ENCODE assay signal across 12 cellular contexts in genomic region chr3:105598047-105598796, GRCh38.
DNase-seq lines count a peak whose midpoint lies in the region; ATAC-seq and TF ChIP-seq lines count a peak whose summit lies in the region.
"Had no signal": no experiment of that assay in that cellular context is flagged by ENCODE, and none has a peak within 500 bp of the region (broad histone marks: within the 10 kb centered on the region; RNA-seq: fewer than 3 reads in every experiment).

No MANE protein-coding gene starts in this region.

- H3K4me3 ChIP-seq in fibroblast of lung (replicated peaks in 1 of 4; ENCODE audit: control extremely low read depth in 1 of 4, insufficient read depth in 1 of 4, low read depth in 3 of 4, low read length in 4 of 4) (no peak overlapping the region), smooth muscle cell (no peak overlapping the region)
- H3K4me3 ChIP-seq: esophagus squamous epithelium had no signal

- no peak for DNase-seq in activated CD8-positive, alpha-beta T cell treated with anti-CD3 and anti-CD28 coated beads for 36 hours
- no peak for DNase-seq in activated CD8-positive, alpha-beta T cell treated with anti-CD3 and anti-CD28 coated beads, Interleukin-2, amount 10 ng/mL, durations not matched to agents 7 days and 5 days
- DNase-seq in RWPE1 (ENCODE audit: low spot score) (peak; percentile 91), fibroblast of lung (ENCODE audit: low read depth in 2 of 2) (peak; percentile 88 to 99), smooth muscle cell (lab: John Stamatoyannopoulos, UW; ENCODE audit: unreplicated experiment) (no peak), NAMALWA (ENCODE audit: low spot score) (no peak)
- DNase-seq: activated CD4-positive, alpha-beta T cell treated with anti-CD3 and anti-CD28 coated beads, Interleukin-2, amount 50 U/mL, for 1 hour; esophagus squamous epithelium; SHP77; stimulated activated CD4-positive, alpha-beta T cell treated with anti-CD3 and anti-CD28 coated beads, Interleukin-12 subunit alpha, Interleukin-12 subunit beta, amount 100 ng/mL, for 4 hours had no signal

- H3K9ac ChIP-seq in fibroblast of lung (ENCODE audit: insufficient read depth, low read length), result no peak overlapping the region
- no peak overlapping the region for H3K9ac ChIP-seq in smooth muscle cell (ENCODE audit: low read depth)

- H3K79me2 ChIP-seq in fibroblast of lung (ENCODE audit: control insufficient read depth, insufficient read depth, low read length), result no peaks in the 10 kb centered on the region
- no peaks in the 10 kb centered on the region for H3K79me2 ChIP-seq in smooth muscle cell (ENCODE audit: low read depth)

- H3K4me1 ChIP-seq in fibroblast of lung (ENCODE audit: control insufficient read depth, extremely low read depth, insufficient read depth, low read length) (peaks cover 7% of the 10 kb centered on the region), smooth muscle cell (ENCODE audit: low read depth) (no peaks in the 10 kb centered on the region)
- H3K4me1 ChIP-seq: esophagus squamous epithelium had no signal

- peak; percentile 46 for ATAC-seq in activated CD8-positive, alpha-beta T cell treated with anti-CD3 and anti-CD28 coated beads for 36 hours
- ATAC-seq in activated CD8-positive, alpha-beta T cell treated with anti-CD3 and anti-CD28 coated beads, Interleukin-2, amount 10 ng/mL, durations not matched to agents 7 days and 5 days, result no peak
- ATAC-seq in GM21515 (IDR thresholded peaks at IDR 0.05; ENCODE audit: unreplicated experiment) (no peak), HG02840 (IDR thresholded peaks at IDR 0.05; ENCODE audit: low FRiP score, unreplicated experiment) (no peak)

- no peaks in the 10 kb centered on the region for H3K36me3 Mint-ChIP-seq in activated CD8-positive, alpha-beta T cell treated with anti-CD3 and anti-CD28 coated beads for 36 hours (ENCODE audit: low read depth)
- H3K36me3 Mint-ChIP-seq in activated CD8-positive, alpha-beta T cell treated with anti-CD3 and anti-CD28 coated beads, Interleukin-2, amount 10 ng/mL, durations not matched to agents 7 days and 5 days (ENCODE audit: low read depth), result no peaks in the 10 kb centered on the region

- H3K27me3 Mint-ChIP-seq in activated CD8-positive, alpha-beta T cell treated with anti-CD3 and anti-CD28 coated beads for 36 hours, result no peaks in the 10 kb centered on the region
- H3K27me3 Mint-ChIP-seq in activated CD8-positive, alpha-beta T cell treated with anti-CD3 and anti-CD28 coated beads, Interleukin-2, amount 10 ng/mL, durations not matched to agents 7 days and 5 days (ENCODE audit: low read depth), result no peaks in the 10 kb centered on the region

- 71% methylated on average over 3 of the region's 3 CpGs for whole genome bisulfite sequencing in smooth muscle cell (ENCODE audit: low lambda C conversion rate)

- peaks cover 8% of the 10 kb centered on the region for H3K4me1 Mint-ChIP-seq in activated CD8-positive, alpha-beta T cell treated with anti-CD3 and anti-CD28 coated beads for 36 hours (ENCODE audit: low read depth)
- no peaks in the 10 kb centered on the region for H3K4me1 Mint-ChIP-seq in activated CD8-positive, alpha-beta T cell treated with anti-CD3 and anti-CD28 coated beads, Interleukin-2, amount 10 ng/mL, durations not matched to agents 7 days and 5 days (ENCODE audit: low read depth)

- no peak overlapping the region for H3K4me3 Mint-ChIP-seq in activated CD8-positive, alpha-beta T cell treated with anti-CD3 and anti-CD28 coated beads for 36 hours
- H3K4me3 Mint-ChIP-seq in activated CD8-positive, alpha-beta T cell treated with anti-CD3 and anti-CD28 coated beads, Interleukin-2, amount 10 ng/mL, durations not matched to agents 7 days and 5 days, result no peak overlapping the region

- CTCF ChIA-PET in activated CD8-positive, alpha-beta T cell treated with anti-CD3 and anti-CD28 coated beads for 36 hours (lab: Charles Lee), result interaction anchor here (0.7 kb wide), 1 partner anchor 679 kb away, joined by 3 read pairs; no protein-coding TSS in a partner anchor
- CTCF ChIA-PET in activated CD8-positive, alpha-beta T cell treated with anti-CD3 and anti-CD28 coated beads, Interleukin-2, amount 10 ng/mL, durations not matched to agents 7 days and 5 days (lab: Charles Lee), result no interaction called here
- CTCF ChIA-PET in RWPE1 (lab: Yijun Ruan, JAX), result no interaction called here

- H3K9me3 ChIP-seq in fibroblast of lung (ENCODE audit: control insufficient read depth, insufficient read depth, low read depth, low read length) (no peaks in the 10 kb centered on the region), smooth muscle cell (replicated peaks; ENCODE audit: low read depth) (no peaks in the 10 kb centered on the region)
- H3K9me3 ChIP-seq: esophagus squamous epithelium had no signal

- H3K27ac Mint-ChIP-seq in activated CD8-positive, alpha-beta T cell treated with anti-CD3 and anti-CD28 coated beads for 36 hours, result no peak overlapping the region
- no peak overlapping the region for H3K27ac Mint-ChIP-seq in activated CD8-positive, alpha-beta T cell treated with anti-CD3 and anti-CD28 coated beads, Interleukin-2, amount 10 ng/mL, durations not matched to agents 7 days and 5 days

- TF ChIP-seq CTCF in activated CD8-positive, alpha-beta T cell treated with anti-CD3 and anti-CD28 coated beads for 36 hours (IDR thresholded peaks at IDR 0.05), result no peak
- TF ChIP-seq CTCF in RWPE1 (conservative IDR thresholded peaks at IDR 0.05; ENCODE audit: low read depth) (no peak), fibroblast of lung (conservative IDR thresholded peaks at IDR 0.05 in 1 of 2, IDR thresholded peaks at IDR 0.05 in 1 of 2; ENCODE audit: low read depth in 1 of 2, low read length in 2 of 2) (no peak), smooth muscle cell (IDR thresholded peaks at IDR 0.05; ENCODE audit: borderline replicate concordance, insufficient read depth, poor library complexity, severe bottlenecking) (no peak)

- H4K20me1 ChIP-seq in fibroblast of lung (ENCODE audit: control insufficient read depth, extremely low read depth, insufficient read depth, low read length), result no peaks in the 10 kb centered on the region
- H4K20me1 ChIP-seq in smooth muscle cell (ENCODE audit: low read depth), result no peaks in the 10 kb centered on the region

- H3K4me2 ChIP-seq in fibroblast of lung (ENCODE audit: extremely low read depth, insufficient read depth, low read length) (no peak overlapping the region), smooth muscle cell (peak overlapping the region; percentile 48)

- H2AFZ ChIP-seq in fibroblast of lung (ENCODE audit: low read length) (no peak overlapping the region), smooth muscle cell (ENCODE audit: low read depth) (peak overlapping the region; percentile 8)

- intact Hi-C loops in activated CD8-positive, alpha-beta T cell treated with anti-CD3 and anti-CD28 coated beads for 36 hours (cut with micrococcal nuclease), result no loop called here

- H3K36me3 ChIP-seq in fibroblast of lung (ENCODE audit: control insufficient read depth, insufficient read depth, low read length) (no peaks in the 10 kb centered on the region), smooth muscle cell (ENCODE audit: low read depth) (no peaks in the 10 kb centered on the region)
- H3K36me3 ChIP-seq: esophagus squamous epithelium had no signal

- no peaks in the 10 kb centered on the region for H3F3A ChIP-seq in smooth muscle cell (ENCODE audit: low read depth)

- H3K9me3 Mint-ChIP-seq in activated CD8-positive, alpha-beta T cell treated with anti-CD3 and anti-CD28 coated beads for 36 hours, result no peaks in the 10 kb centered on the region
- no peaks in the 10 kb centered on the region for H3K9me3 Mint-ChIP-seq in activated CD8-positive, alpha-beta T cell treated with anti-CD3 and anti-CD28 coated beads, Interleukin-2, amount 10 ng/mL, durations not matched to agents 7 days and 5 days (ENCODE audit: insufficient read depth)

- H3K27me3 ChIP-seq in fibroblast of lung (ENCODE audit: control insufficient read depth, insufficient read depth, low read length) (no peaks in the 10 kb centered on the region), smooth muscle cell (ENCODE audit: low read depth) (no peaks in the 10 kb centered on the region)
- H3K27me3 ChIP-seq: esophagus squamous epithelium had no signal

- POLR2A ChIA-PET in activated CD8-positive, alpha-beta T cell treated with anti-CD3 and anti-CD28 coated beads for 36 hours (lab: Charles Lee), result interaction anchor here (0.6 kb wide), 1 partner anchor 518 kb away, joined by 3 read pairs; no protein-coding TSS in a partner anchor
- POLR2A ChIA-PET in activated CD8-positive, alpha-beta T cell treated with anti-CD3 and anti-CD28 coated beads, Interleukin-2, amount 10 ng/mL, durations not matched to agents 7 days and 5 days (lab: Charles Lee), result no interaction called here
- POLR2A ChIA-PET in RWPE1 (lab: Yijun Ruan, JAX; ENCODE audit: low non-redundant PET), result no interaction called here

- H3K27ac ChIP-seq in RWPE1 (no peak overlapping the region), fibroblast of lung (ENCODE audit: insufficient read depth, low read length) (peak overlapping the region; percentile 60), smooth muscle cell (ENCODE audit: low read depth) (peak overlapping the region; percentile 71)
- H3K27ac ChIP-seq: esophagus squamous epithelium had no signal

Comparison
In these comparisons a context has a peak if more than half of its experiments do, and no peak if none do; other contexts are left out.
1. DNase-seq: peak in RWPE1 (single experiment) and fibroblast of lung (2 of 2); none in activated CD8-positive, alpha-beta T cell treated with anti-CD3 and anti-CD28 coated beads for 36 hours (single experiment), activated CD8-positive, alpha-beta T cell treated with anti-CD3 and anti-CD28 coated beads, Interleukin-2, amount 10 ng/mL, durations not matched to agents 7 days and 5 days (single experiment), smooth muscle cell (single experiment) and NAMALWA (single experiment).